ENCODE assay signal across 15 cellular contexts in genomic region chr1:34792424-34792823, GRCh38. TPM values are rescaled to one million over a fixed set of nuclear protein-coding genes. Genes with fewer than 3 reads are reported as not detected.
DNase-seq lines count a peak whose midpoint lies in the region; ATAC-seq and TF ChIP-seq lines count a peak whose summit lies in the region.
"Had no signal": no experiment of that assay in that cellular context is flagged by ENCODE, and none has a peak within 500 bp of the region (broad histone marks: within the 10 kb centered on the region; RNA-seq: fewer than 3 reads in every experiment).

No MANE protein-coding gene starts in this region.

- no peaks in the 10 kb centered on the region for H3K36me3 Mint-ChIP-seq in naive B cell

- H3K27me3 Mint-ChIP-seq in naive B cell: peaks cover 33 to 51% (median 47%) of the 10 kb centered on the region in 3 donors

- TF ChIP-seq CTCF in heart left ventricle (IDR thresholded peaks at IDR 0.05) (no peak), coronary artery (IDR thresholded peaks at IDR 0.05) (no peak), upper lobe of left lung (IDR thresholded peaks at IDR 0.05) (no peak), osteoblast (IDR thresholded peaks at IDR 0.05; ENCODE audit: extremely low read depth, low read depth, low read length) (no peak)

- H3K4me3 Mint-ChIP-seq in naive B cell: peak overlapping the region; percentile 8 to 81 (median 58)

- H3K9me3 ChIP-seq in heart left ventricle: no peaks in the 10 kb centered on the region
- peaks cover 0 to 3% (median 0%) of the 10 kb centered on the region in 4 donors for H3K9me3 ChIP-seq in upper lobe of left lung
- H3K9me3 ChIP-seq in osteoblast (ENCODE audit: low read depth, low read length): no peaks in the 10 kb centered on the region

- intact Hi-C loops in heart left ventricle (cut with DNase I) (loop anchor here in 2 of 10 donors (2.0 kb wide), 2 partner anchors 50 to 58 kb away; no protein-coding TSS in a partner anchor), left cardiac atrium (cut with DNase I) (no loop called here)

- H3K27ac Mint-ChIP-seq in naive B cell: peak overlapping the region in 1 of 6 donors; percentile 74

- H3K4me1 ChIP-seq in heart left ventricle: peaks cover 0 to 34% (median 13%) of the 10 kb centered on the region in 12 donors
- peaks cover 0 to 19% (median 10%) of the 10 kb centered on the region in 4 donors for H3K4me1 ChIP-seq in upper lobe of left lung
- peaks cover 8% of the 10 kb centered on the region for H3K4me1 ChIP-seq in osteoblast (ENCODE audit: insufficient read depth, low read length)

- H3K36me3 ChIP-seq in heart left ventricle (peaks cover 0 to 31% (median 13%) of the 10 kb centered on the region in 9 donors), upper lobe of left lung (peaks cover 0 to 7% (median 3%) of the 10 kb centered on the region in 4 donors), osteoblast (ENCODE audit: insufficient read depth, low read length) (no peaks in the 10 kb centered on the region)

- DNase-seq in heart left ventricle (no peak), left cardiac atrium (no peak), coronary artery (ENCODE audit: low spot score) (no peak), naive B cell (no peak), upper lobe of left lung (no peak), SW 1271 (lab: John Stamatoyannopoulos, UW) (no peak), osteoblast (ENCODE audit: insufficient read length, low spot score, missing footprints) (no peak), GOT3 (lab: John Stamatoyannopoulos, UW) (no peak)
- DNase-seq: activated CD4-positive, alpha-beta T cell treated with anti-CD3 and anti-CD28 coated beads, Interleukin-2, amount 50 U/mL, for 4 hours; EL; Kasumi-1; NCI-H187 had no signal

- TF ChIP-seq POLR2A in heart left ventricle (IDR thresholded peaks at IDR 0.05) (no peak), upper lobe of left lung (IDR thresholded peaks at IDR 0.05) (no peak)

- H3K79me2 ChIP-seq in osteoblast (ENCODE audit: insufficient read depth, low read length): no peaks in the 10 kb centered on the region

- H3K9me3 Mint-ChIP-seq in naive B cell: no peaks in the 10 kb centered on the region

- no peak overlapping the region for H3K4me2 ChIP-seq in osteoblast (ENCODE audit: insufficient read depth, low read length)

- no peak for ATAC-seq in heart left ventricle
- ATAC-seq in left cardiac atrium: no peak
- ATAC-seq in naive B cell (ENCODE audit: low read depth in 2 of 2): no peak
- ATAC-seq in upper lobe of left lung (ENCODE audit: low FRiP score in 2 of 2): no peak
- ATAC-seq: sciatic nerve had no signal

- peaks cover 0 to 7% (median 0%) of the 10 kb centered on the region in 9 donors for H3K27me3 ChIP-seq in heart left ventricle
- H3K27me3 ChIP-seq in upper lobe of left lung: peaks cover 0 to 7% (median 0%) of the 10 kb centered on the region in 4 donors
- H3K27me3 ChIP-seq in osteoblast (ENCODE audit: insufficient read depth, low read length): peaks cover 15% of the 10 kb centered on the region

- no peak overlapping the region for H2AFZ ChIP-seq in osteoblast (ENCODE audit: low read length)

- no peaks in the 10 kb centered on the region for H4K20me1 ChIP-seq in osteoblast (ENCODE audit: insufficient read depth, low read length)

- TF ChIP-seq EP300 in upper lobe of left lung (IDR thresholded peaks at IDR 0.05): no peak

- peak overlapping the region in 11 of 12 donors; percentile 45 to 90 (median 67) for H3K4me3 ChIP-seq in heart left ventricle
- peak overlapping the region; percentile 82 for H3K4me3 ChIP-seq in coronary artery
- peak overlapping the region in 3 of 4 donors; percentile 46 to 55 (median 53) for H3K4me3 ChIP-seq in upper lobe of left lung
- H3K4me3 ChIP-seq in osteoblast (ENCODE audit: insufficient read depth, low read length): no peak overlapping the region

- 48 to 61% (median 56%) methylated on average over 10 of the region's 10 CpGs for WGBS in heart left ventricle, 4 donors
- WGBS in upper lobe of left lung, 2 donors: 30 to 55% methylated on average over 2 to 10 of the region's 10 CpGs

- peaks cover 8 to 15% (median 13%) of the 10 kb centered on the region in 3 donors for H3K4me1 Mint-ChIP-seq in naive B cell

- H3K27ac ChIP-seq in heart left ventricle: peak overlapping the region; percentile 27 to 96 (median 85)
- H3K27ac ChIP-seq in coronary artery: peak overlapping the region; percentile 71 to 94
- H3K27ac ChIP-seq in upper lobe of left lung: peak overlapping the region; percentile 72 to 86 (median 82)
- no peak overlapping the region for H3K27ac ChIP-seq in osteoblast (ENCODE audit: low read depth, low read length)

RNA-seq across cellular contexts. Expression of gene GJA4, which starts 0.4 kb away (rescaled TPM):
- 10 to 100 TPM; 14.2 to 78.0 (median 22.6) TPM for total RNA-seq in heart left ventricle
- 10 to 100 TPM; 23.0 to 36.9 TPM for polyA plus RNA-seq in heart left ventricle
- 10 to 100 TPM; 25.5 to 35.1 TPM for total RNA-seq in left cardiac atrium
- not detected for polyA plus RNA-seq in naive B cell (ENCODE audit: low read depth in 6 of 6)
- 10 to 100 TPM in 4 of 6 donors, 1 to 10 TPM in 2; 5.2 to 41.1 (median 19.2) TPM for total RNA-seq in upper lobe of left lung
- total RNA-seq in osteoblast: not detected in 2 replicates

RNA-seq across cellular contexts. Expression of gene GJB3, which starts 11.4 kb away (rescaled TPM):
- total RNA-seq in heart left ventricle: not detected
- polyA plus RNA-seq in heart left ventricle: not detected
- not detected for total RNA-seq in left cardiac atrium
- polyA plus RNA-seq in naive B cell (ENCODE audit: low read depth in 6 of 6): not detected
- total RNA-seq in upper lobe of left lung: 1 to 10 TPM in 2 of 6 donors, under 1 TPM in 2, not detected in 2; 0.29 to 3.3 (median 1.4) TPM
- total RNA-seq in osteoblast: not detected in 2 replicates

RNA-seq across cellular contexts. Expression of gene GJB4, which starts 32.9 kb away (rescaled TPM):
- total RNA-seq in heart left ventricle (not detected), left cardiac atrium (not detected), upper lobe of left lung (not detected), osteoblast (not detected in 2 replicates)
- polyA plus RNA-seq in heart left ventricle (not detected), naive B cell (ENCODE audit: low read depth in 6 of 6) (not detected)
- total RNA-seq: dermis microvascular lymphatic vessel endothelial cell, glomerular endothelial cell, sciatic nerve had no signal

RNA-seq across cellular contexts. Expression of gene GJB5, which starts 37.6 kb away (rescaled TPM):
- not detected for total RNA-seq in heart left ventricle
- not detected for polyA plus RNA-seq in heart left ventricle
- total RNA-seq in left cardiac atrium: not detected
- not detected for polyA plus RNA-seq in naive B cell (ENCODE audit: low read depth in 6 of 6)
- total RNA-seq in upper lobe of left lung: under 1 TPM in 3 of 6 donors, not detected in 3; 0.17 to 0.89 (median 0.30) TPM
- total RNA-seq in osteoblast: not detected in 2 replicates
- total RNA-seq: dermis microvascular lymphatic vessel endothelial cell, glomerular endothelial cell had no signal
